Comparison of ENCODE assay signal across 26 cellular contexts in the genomic region with DNA sequence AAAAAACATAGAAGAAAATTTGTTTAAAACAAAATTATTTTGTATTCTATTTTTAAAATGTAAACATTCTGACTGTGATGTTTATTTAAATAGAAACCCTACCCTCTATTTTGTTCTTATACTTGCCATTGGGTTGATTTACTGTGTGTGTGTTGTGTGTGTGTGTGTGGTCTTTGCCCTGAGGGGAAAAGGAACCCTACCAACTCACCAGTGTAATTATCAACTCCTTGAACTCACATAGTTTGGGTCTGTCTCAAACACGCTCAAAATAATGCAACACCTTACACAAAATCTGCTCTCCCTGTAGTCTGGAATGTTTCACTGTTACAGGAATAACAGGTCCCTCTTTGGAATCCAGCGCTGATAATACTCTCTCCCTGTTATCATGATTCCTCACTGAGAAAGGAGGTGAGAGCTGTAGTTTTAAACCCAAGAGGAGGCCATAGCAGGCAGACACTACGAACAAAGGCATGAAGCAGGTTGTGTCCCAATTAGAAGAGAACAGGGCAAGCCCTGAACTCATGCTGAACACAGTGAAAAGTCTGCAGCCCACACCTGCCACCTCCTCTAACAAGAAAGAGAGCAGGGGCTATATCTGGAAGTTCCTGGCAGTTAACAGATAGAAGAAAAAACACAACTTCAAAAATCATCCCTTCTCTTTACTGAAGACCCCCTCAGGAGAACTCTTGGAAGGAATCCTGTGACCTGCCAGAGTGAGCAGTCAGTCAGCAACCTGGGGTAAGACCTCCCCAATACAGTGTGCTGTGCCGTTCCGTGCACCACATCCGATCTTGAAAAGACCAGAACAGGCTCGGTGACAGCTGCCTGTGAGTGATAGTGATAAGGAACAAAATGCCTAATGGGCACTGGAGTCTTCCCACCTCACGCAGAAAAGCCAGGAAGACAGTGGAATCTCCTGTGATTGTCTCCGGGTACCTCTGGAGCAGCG.
"Had no signal": no experiment of that assay in that cellular context is flagged by ENCODE, and none has a peak within 500 bp of the region (broad histone marks: within the 10 kb centered on the region; RNA-seq: fewer than 3 reads in every experiment).

No MANE protein-coding gene starts in this region.

- H3K4me1 ChIP-seq: adrenal gland, ascending aorta, lower lobe of right lung, pancreas, psoas muscle, right atrium auricular region, spleen, tibial artery had no signal

- H3K4me3 ChIP-seq: adrenal gland, ascending aorta, lower lobe of right lung, pancreas, psoas muscle, right atrium auricular region, spleen, tibial artery had no signal

- H3K9me3 ChIP-seq: adrenal gland, ascending aorta, lower lobe of right lung, pancreas, psoas muscle, right atrium auricular region, tibial artery had no signal

- H3K36me3 ChIP-seq: adrenal gland, ascending aorta, lower lobe of right lung, pancreas, right atrium auricular region, spleen, tibial artery, WERI-Rb-1 had no signal

- ATAC-seq: esophagus mucosa, lower lobe of right lung, natural killer cell, pancreas, psoas muscle, T-helper 17 cell had no signal

- H3K4me1 Mint-ChIP-seq: central memory CD8-positive, alpha-beta T cell; natural killer cell; T-helper 17 cell had no signal

- H3K27me3 Mint-ChIP-seq: activated naive CD8-positive, alpha-beta T cell; central memory CD8-positive, alpha-beta T cell; stimulated activated naive CD8-positive, alpha-beta T cell treated with anti-CD3 and anti-CD28 coated beads, Interleukin-15, Interleukin-2, amounts not matched to agents 100 ng/mL and 50 ng/mL, for 24 hours; T-helper 17 cell had no signal

- H3K36me3 Mint-ChIP-seq: activated naive CD8-positive, alpha-beta T cell; natural killer cell had no signal

- H3K27ac Mint-ChIP-seq: activated naive CD8-positive, alpha-beta T cell; natural killer cell; stimulated activated naive CD8-positive, alpha-beta T cell treated with anti-CD3 and anti-CD28 coated beads, Interleukin-15, Interleukin-2, amounts not matched to agents 100 ng/mL and 50 ng/mL, for 24 hours; T-helper 17 cell had no signal

- DNase-seq: activated CD4-positive, alpha-beta T cell treated with anti-CD3 and anti-CD28 coated beads for 1 hour; activated CD4-positive, alpha-beta T cell treated with anti-CD3 and anti-CD28 coated beads, Interleukin-2, amount 50 U/mL, for 1 hour; activated gamma-delta T cell treated with Interleukin-2 at 50 U/mL for 16 hours; activated T-cell treated with anti-CD3 and anti-CD28 coated beads, Interleukin-2, amount 50 U/mL, for 1 hour; adrenal gland; effector memory CD4-positive, alpha-beta T cell; hippocampal formation; left cardiac atrium; lower lobe of right lung; midbrain; natural killer cell; pancreas; psoas muscle; spleen; stimulated activated CD4-positive, alpha-beta T cell treated with anti-CD3 and anti-CD28 coated beads, Interleukin-4, amount 100 ng/mL, for 1 hour; substantia nigra; SW 1271; T-helper 17 cell; tibial artery; WERI-Rb-1 had no signal

- H3K27me3 ChIP-seq: adrenal gland, ascending aorta, right atrium auricular region, spleen, tibial artery had no signal

- H3K4me3 Mint-ChIP-seq: activated naive CD8-positive, alpha-beta T cell; central memory CD8-positive, alpha-beta T cell; natural killer cell; stimulated activated naive CD8-positive, alpha-beta T cell treated with anti-CD3 and anti-CD28 coated beads, Interleukin-15, Interleukin-2, amounts not matched to agents 100 ng/mL and 50 ng/mL, for 24 hours; T-helper 17 cell had no signal

- H3K27ac ChIP-seq: adrenal gland, ascending aorta, lower lobe of right lung, pancreas, psoas muscle, right atrium auricular region, spleen, tibial artery, WERI-Rb-1 had no signal
